In the genomic region with DNA sequence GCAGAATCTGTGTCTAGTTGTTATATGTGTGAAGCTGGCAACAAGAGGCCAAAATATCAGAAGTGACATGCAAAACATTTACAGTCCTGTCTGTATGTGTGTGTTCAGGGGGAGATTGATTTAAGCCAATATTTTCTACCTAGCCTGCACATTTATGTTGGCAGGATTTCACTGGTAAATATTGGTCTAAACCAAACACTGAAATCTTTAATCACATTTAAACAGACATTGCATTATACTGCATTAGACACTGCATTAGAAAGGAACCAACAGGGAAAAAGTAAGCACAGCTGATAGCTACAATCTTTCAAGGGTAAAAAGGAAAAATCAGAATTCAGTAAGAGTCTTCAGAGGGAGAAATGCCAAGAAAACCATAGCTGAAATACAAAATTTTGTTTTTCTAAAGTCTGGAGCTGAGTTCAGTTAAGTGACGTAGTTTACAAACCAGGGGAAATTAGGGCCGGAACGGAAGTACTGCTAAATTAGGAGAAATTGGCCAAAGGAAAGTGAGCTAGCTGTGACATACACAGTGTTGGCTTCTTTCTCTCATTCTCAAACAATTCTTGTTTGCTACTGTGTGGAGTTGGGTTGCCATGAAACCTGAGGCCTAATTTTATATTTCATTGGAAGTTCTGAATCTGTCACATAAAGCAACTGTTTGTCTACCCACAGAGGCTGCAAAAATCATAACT, we compare ENCODE assay signal across 12 cellular contexts.
A peak's percentile ranks its signal among the peaks of the same experiment; 100 is the strongest.
DNase-seq lines count a peak whose midpoint lies in the region; ATAC-seq and TF ChIP-seq lines count a peak whose summit lies in the region.
"Had no signal": no experiment of that assay in that cellular context is flagged by ENCODE, and none has a peak within 500 bp of the region (broad histone marks: within the 10 kb centered on the region; RNA-seq: fewer than 3 reads in every experiment).

No MANE protein-coding gene starts in this region.

- no peak for TF ChIP-seq POLR2A in GM18505 (IDR thresholded peaks at IDR 0.05; ENCODE audit: borderline replicate concordance, extremely low read depth, insufficient read depth, insufficient read length)

- no peaks in the 10 kb centered on the region for H3K9me3 Mint-ChIP-seq in naive B cell
- H3K9me3 Mint-ChIP-seq: nephron progenitor cell had no signal

- H3K36me3 Mint-ChIP-seq in naive B cell: no peaks in the 10 kb centered on the region

- peak overlapping the region; percentile 81 to 83 for H3K27ac ChIP-seq in coronary artery
- H3K27ac ChIP-seq: SK-N-MC had no signal

- peak overlapping the region; percentile 18 to 81 (median 70) for H3K27ac Mint-ChIP-seq in naive B cell
- H3K27ac Mint-ChIP-seq: nephron progenitor cell had no signal

- no peak overlapping the region for H3K4me3 ChIP-seq in AG10803 (ENCODE audit: low read length)
- H3K4me3 ChIP-seq in coronary artery: no peak overlapping the region
- H3K4me3 ChIP-seq: SK-N-MC had no signal

- TF ChIP-seq CTCF in AG10803 (conservative IDR thresholded peaks at IDR 0.05; ENCODE audit: low read length): no peak
- no peak for TF ChIP-seq CTCF in coronary artery (IDR thresholded peaks at IDR 0.05)

- peaks cover 10 to 14% (median 11%) of the 10 kb centered on the region in 3 donors for H3K4me1 Mint-ChIP-seq in naive B cell

- ATAC-seq in HG02759 (IDR thresholded peaks at IDR 0.05; ENCODE audit: unreplicated experiment) (peak; percentile 74), naive B cell (ENCODE audit: low read depth in 2 of 2) (peak; percentile 91 to 92), GM18519 (IDR thresholded peaks at IDR 0.05; ENCODE audit: low FRiP score, unreplicated experiment) (no peak), GM18505 (IDR thresholded peaks at IDR 0.05; ENCODE audit: unreplicated experiment) (no peak), HG02973 (IDR thresholded peaks at IDR 0.05; ENCODE audit: unreplicated experiment) (no peak)

- H3K27me3 Mint-ChIP-seq in naive B cell: no peaks in the 10 kb centered on the region

- DNase-seq in AG10803 (ENCODE audit: low read depth) (peak; percentile 79), coronary artery (ENCODE audit: low spot score) (no peak), naive B cell (no peak), mesenteric fat pad (ENCODE audit: low spot score) (no peak)
- DNase-seq: activated effector memory CD4-positive, alpha-beta T cell treated with Interleukin-2 at 50 U/mL for 16 hours; NCI-H1092; nephron progenitor cell had no signal

- H3K4me3 Mint-ChIP-seq in naive B cell: peak overlapping the region in 2 of 8 donors; percentile 2 to 48
- H3K4me3 Mint-ChIP-seq: nephron progenitor cell had no signal

Comparison
In these comparisons a context has a peak if more than half of its experiments do, and no peak if none do; other contexts are left out.
1. ATAC-seq: peak in HG02759 (single experiment) and naive B cell (2 of 2); none in GM18519 (single experiment), GM18505 (single experiment) and HG02973 (single experiment).